ENCODE assay signal across 8 cellular contexts in the genomic region with DNA sequence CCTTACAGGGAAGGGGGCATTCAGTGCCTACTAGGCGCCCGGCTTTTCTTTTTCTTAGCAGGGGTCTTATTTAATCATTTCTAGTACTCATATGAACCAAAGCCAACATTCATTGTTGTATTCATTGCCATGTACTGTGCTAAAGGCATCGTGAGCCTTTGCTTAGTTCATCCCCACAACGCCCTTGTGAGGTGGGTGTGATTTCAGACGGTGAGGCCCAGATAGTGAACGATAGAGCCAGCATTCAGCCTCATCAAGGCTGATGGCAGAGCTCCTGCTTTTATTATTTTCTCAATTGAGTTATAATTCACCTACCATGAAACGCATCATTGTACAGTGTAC. TPM values are rescaled to one million over a fixed set of nuclear protein-coding genes. Genes with fewer than 3 reads are reported as not detected.
DNase-seq lines count a peak whose midpoint lies in the region; ATAC-seq and TF ChIP-seq lines count a peak whose summit lies in the region.

No MANE protein-coding gene starts in this region.

- no peaks in the 10 kb centered on the region for H3K36me3 Mint-ChIP-seq in IgD-negative memory B cell

- peak overlapping the region; percentile 50 to 62 (median 53) for H3K4me3 ChIP-seq in gastrocnemius medialis

- no peaks in the 10 kb centered on the region for H3K36me3 ChIP-seq in gastrocnemius medialis

- TF ChIP-seq POLR2A in erythroblast (IDR thresholded peaks at IDR 0.05; ENCODE audit: low read length) = no peak
- no peak for TF ChIP-seq POLR2A in gastrocnemius medialis (IDR thresholded peaks at IDR 0.05)

- peak; percentile 46 to 59 for DNase-seq in erythroblast (lab: John Stamatoyannopoulos, UW)
- no peak for DNase-seq in gastrocnemius medialis
- no peak for DNase-seq in activated gamma-delta T cell (lab: John Stamatoyannopoulos, UW)
- DNase-seq in ecto neural progenitor cell (ENCODE audit: low spot score) = no peak
- DNase-seq in HCEC 1CT = no peak
- no peak for DNase-seq in SW480 (ENCODE audit: low spot score)

- intact Hi-C loops in gastrocnemius medialis (cut with DNase I; ENCODE audit: low total_unique reads) = loop anchor here (2.0 kb wide), 1 partner anchor 34 kb away; no protein-coding TSS in a partner anchor

- H3K9me3 ChIP-seq in gastrocnemius medialis = no peaks in the 10 kb centered on the region

- peak; percentile 5 for ATAC-seq in GM18909 (IDR thresholded peaks at IDR 0.05; ENCODE audit: poor library complexity, unreplicated experiment)
- ATAC-seq in gastrocnemius medialis = peak; percentile 17 to 32

- peak overlapping the region; percentile 79 to 97 (median 93) for H3K27ac Mint-ChIP-seq in IgD-negative memory B cell

- peaks cover 73 to 91% of the 10 kb centered on the region in 2 donors for H3K4me1 ChIP-seq in gastrocnemius medialis

- TF ChIP-seq CTCF in gastrocnemius medialis (IDR thresholded peaks at IDR 0.05 in 4 of 5, conservative IDR thresholded peaks at IDR 0.05 in 1 of 5) = no peak

- H3K27me3 ChIP-seq in gastrocnemius medialis = no peaks in the 10 kb centered on the region

- H3K9me3 Mint-ChIP-seq in IgD-negative memory B cell = no peaks in the 10 kb centered on the region

- H3K4me3 Mint-ChIP-seq in IgD-negative memory B cell = peak overlapping the region; percentile 73 to 92 (median 84)

- in situ Hi-C loops in gastrocnemius medialis (cut with MboI; ENCODE audit: low sequenced_read_pairs in 4 of 4) = loop anchor here in 1 of 4 donors (10.0 kb wide), 1 partner anchor 56 kb away; no protein-coding TSS in a partner anchor

- no peaks in the 10 kb centered on the region for H3K27me3 Mint-ChIP-seq in IgD-negative memory B cell

- H3K4me1 Mint-ChIP-seq in IgD-negative memory B cell = peaks cover 33 to 49% (median 43%) of the 10 kb centered on the region in 3 donors

- H3K27ac ChIP-seq in gastrocnemius medialis = peak overlapping the region; percentile 87 to 97 (median 93)

RNA-seq across cellular contexts. Expression of gene HK1, which starts 50.0 kb away (rescaled TPM):
- 88.6 TPM for polyA plus RNA-seq in IgD-negative memory B cell
- total RNA-seq in gastrocnemius medialis = 100 to 1,000 TPM; 168 to 331 (median 246) TPM

Comparison
In these comparisons a context has a peak if more than half of its experiments do, and no peak if none do; other contexts are left out.
1. DNase-seq: peak in erythroblast (2 of 2); none in gastrocnemius medialis (0 of 2), activated gamma-delta T cell (single experiment), ecto neural progenitor cell (single experiment), HCEC 1CT (single experiment) and SW480 (single experiment).